Comparison of ENCODE assay signal across 1 cellular context in genomic region chr10:30705625-30706149, GRCh38.
TF ChIP-seq lines count a peak whose summit lies in the region.

No MANE protein-coding gene starts in this region.

TF ChIP-seq in GM12878, 131 proteins besides CTCF, POLR2A, EP300 and RAD21 (continued from another document):
- TF ChIP-seq, protein P1, sequence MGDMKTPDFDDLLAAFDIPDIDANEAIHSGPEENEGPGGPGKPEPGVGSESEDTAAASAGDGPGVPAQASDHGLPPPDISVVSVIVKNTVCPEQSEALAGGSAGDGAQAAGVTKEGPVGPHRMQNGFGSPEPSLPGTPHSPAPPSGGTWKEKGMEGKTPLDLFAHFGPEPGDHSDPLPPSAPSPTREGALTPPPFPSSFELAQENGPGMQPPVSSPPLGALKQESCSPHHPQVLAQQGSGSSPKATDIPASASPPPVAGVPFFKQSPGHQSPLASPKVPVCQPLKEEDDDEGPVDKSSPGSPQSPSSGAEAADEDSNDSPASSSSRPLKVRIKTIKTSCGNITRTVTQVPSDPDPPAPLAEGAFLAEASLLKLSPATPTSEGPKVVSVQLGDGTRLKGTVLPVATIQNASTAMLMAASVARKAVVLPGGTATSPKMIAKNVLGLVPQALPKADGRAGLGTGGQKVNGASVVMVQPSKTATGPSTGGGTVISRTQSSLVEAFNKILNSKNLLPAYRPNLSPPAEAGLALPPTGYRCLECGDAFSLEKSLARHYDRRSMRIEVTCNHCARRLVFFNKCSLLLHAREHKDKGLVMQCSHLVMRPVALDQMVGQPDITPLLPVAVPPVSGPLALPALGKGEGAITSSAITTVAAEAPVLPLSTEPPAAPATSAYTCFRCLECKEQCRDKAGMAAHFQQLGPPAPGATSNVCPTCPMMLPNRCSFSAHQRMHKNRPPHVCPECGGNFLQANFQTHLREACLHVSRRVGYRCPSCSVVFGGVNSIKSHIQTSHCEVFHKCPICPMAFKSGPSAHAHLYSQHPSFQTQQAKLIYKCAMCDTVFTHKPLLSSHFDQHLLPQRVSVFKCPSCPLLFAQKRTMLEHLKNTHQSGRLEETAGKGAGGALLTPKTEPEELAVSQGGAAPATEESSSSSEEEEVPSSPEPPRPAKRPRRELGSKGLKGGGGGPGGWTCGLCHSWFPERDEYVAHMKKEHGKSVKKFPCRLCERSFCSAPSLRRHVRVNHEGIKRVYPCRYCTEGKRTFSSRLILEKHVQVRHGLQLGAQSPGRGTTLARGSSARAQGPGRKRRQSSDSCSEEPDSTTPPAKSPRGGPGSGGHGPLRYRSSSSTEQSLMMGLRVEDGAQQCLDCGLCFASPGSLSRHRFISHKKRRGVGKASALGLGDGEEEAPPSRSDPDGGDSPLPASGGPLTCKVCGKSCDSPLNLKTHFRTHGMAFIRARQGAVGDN (IDR thresholded peaks at IDR 0.05), result peak; percentile 49; the same call in 1 of the 2 replicates
- TF ChIP-seq SPI1 (IDR thresholded peaks at IDR 0.05; ENCODE audit: borderline replicate concordance, insufficient read depth, low read depth, low read length) (peak; percentile 43; the same call in 1 of the 2 replicates), POLR2AphosphoS5 (IDR thresholded peaks at IDR 0.05; ENCODE audit: low read length) (peak; percentile 53), ZBTB4 (CRISPR knock-in tag; IDR thresholded peaks at IDR 0.05) (no peak)
